ENCODE assay signal across 23 cellular contexts in the genomic region with DNA sequence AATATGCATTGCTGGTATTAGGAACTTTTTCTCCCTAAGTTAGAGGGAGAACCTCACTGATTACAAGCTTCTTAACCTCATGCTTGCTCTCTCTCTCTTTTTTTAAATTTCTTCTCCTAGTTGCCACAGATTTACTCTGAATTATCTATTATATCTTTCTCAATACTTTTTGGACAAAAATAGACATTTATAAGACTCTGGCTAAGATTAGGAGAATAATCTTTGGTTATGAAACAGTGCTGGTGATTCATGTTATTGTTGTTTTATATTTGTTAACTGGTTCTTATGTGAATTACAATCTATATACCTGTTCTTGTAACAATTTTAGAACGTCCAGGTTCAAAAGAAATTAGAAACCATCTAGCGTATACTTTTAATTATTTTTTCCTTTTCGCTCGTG.
"Had no signal": no experiment of that assay in that cellular context is flagged by ENCODE, and none has a peak within 500 bp of the region (broad histone marks: within the 10 kb centered on the region; RNA-seq: fewer than 3 reads in every experiment).

No MANE protein-coding gene starts in this region.

- H3K4me1 ChIP-seq: parathyroid adenoma had no signal

- FAIRE-seq: bronchial epithelial cell had no signal

- ATAC-seq: activated CD8-positive, alpha-beta memory T cell treated with anti-CD3 and anti-CD28 coated beads, Interleukin-2, amount 10 ng/mL, durations not matched to agents 7 days and 5 days; activated CD8-positive, alpha-beta T cell treated with anti-CD3 and anti-CD28 coated beads, Interleukin-2, amount 10 ng/mL, durations not matched to agents 7 days and 5 days; activated naive CD8-positive, alpha-beta T cell treated with anti-CD3 and anti-CD28 coated beads, Interleukin-2, amount 50 U/mL, for 24 hours; heart right ventricle; left lung; psoas muscle; stimulated activated naive B cell treated with anti-CD40 and anti-IgM and Interleukin-4, amounts not matched to agents 10 μg/mL and 1 μg/mL and 100 μg/mL, for 72 hours; WTC11 had no signal

- H3K27ac ChIP-seq: heart right ventricle, parathyroid adenoma, psoas muscle, stomach, thyroid gland had no signal

- H3K4me3 ChIP-seq: esophagus muscularis mucosa, heart right ventricle, left lung, psoas muscle, stomach, thyroid gland, upper lobe of left lung had no signal

- H3K27me3 ChIP-seq: esophagus muscularis mucosa, heart right ventricle, left lung, stomach, thyroid gland, upper lobe of left lung had no signal

- H3K36me3 ChIP-seq: esophagus muscularis mucosa, heart right ventricle, left lung, neutrophil, stomach, thyroid gland, upper lobe of left lung had no signal

- H3K9ac ChIP-seq: parathyroid adenoma had no signal

- H3K9me3 ChIP-seq: esophagus muscularis mucosa, heart right ventricle, left lung, neutrophil, psoas muscle, stomach, thyroid gland, upper lobe of left lung had no signal

- H2AFZ ChIP-seq: parathyroid adenoma had no signal

- DNase-seq: activated CD4-positive, alpha-beta T cell treated with anti-CD3 and anti-CD28 coated beads for 1 hour; activated CD4-positive, alpha-beta T cell treated with anti-CD3 and anti-CD28 coated beads, Interleukin-2, amount 10 ng/mL, durations not matched to agents 7 days and 5 days; activated CD8-positive, alpha-beta memory T cell treated with anti-CD3 and anti-CD28 coated beads, Interleukin-2, amount 10 ng/mL, durations not matched to agents 7 days and 5 days; activated CD8-positive, alpha-beta T cell treated with anti-CD3 and anti-CD28 coated beads, Interleukin-2, amount 10 ng/mL, durations not matched to agents 7 days and 5 days; activated naive CD8-positive, alpha-beta T cell treated with anti-CD3 and anti-CD28 coated beads, Interleukin-2, amount 50 U/mL, for 24 hours; activated T-cell treated with anti-CD3 and anti-CD28 coated beads, Interleukin-2, amount 50 U/mL, for 48 hours; anterior cingulate cortex; endodermal cell; heart right ventricle; left lung; psoas muscle; stimulated activated CD4-positive, alpha-beta T cell treated with anti-CD3 and anti-CD28 coated beads, Interleukin-15, amount 100 ng/mL, for 24 hours; stimulated activated CD4-positive, alpha-beta T cell treated with anti-CD3 and anti-CD28 coated beads, Interleukin-2, amount 100 ng/mL, for 24 hours; stimulated activated naive B cell treated with anti-CD40 and anti-IgM and Interleukin-4, amounts not matched to agents 10 μg/mL and 1 μg/mL and 100 μg/mL, for 72 hours; stomach; T-helper 2 cell; thyroid gland; upper lobe of left lung had no signal
